ENCODE assay signal across 1 cellular context in genomic region chr19:12880551-12881171, GRCh38.
TF ChIP-seq lines count a peak whose summit lies in the region.

No MANE protein-coding gene starts in this region.

TF ChIP-seq in GM12878, 131 proteins besides CTCF, POLR2A, EP300 and RAD21:
- TF ChIP-seq YBX1 (IDR thresholded peaks at IDR 0.05), result no peak
- no peak for TF ChIP-seq CBX5 (IDR thresholded peaks at IDR 0.05; ENCODE audit: low read depth)
- TF ChIP-seq SMC3 (IDR thresholded peaks at IDR 0.05; ENCODE audit: borderline replicate concordance, low read length), result no peak
- TF ChIP-seq RCOR1 (conservative IDR thresholded peaks at IDR 0.05; ENCODE audit: low read depth, low read length), result no peak
- TF ChIP-seq EED (IDR thresholded peaks at IDR 0.05; ENCODE audit: low read depth), result no peak
- no peak for TF ChIP-seq SIX5 (IDR thresholded peaks at IDR 0.05; ENCODE audit: low read depth, low read length, severe bottlenecking)
- no peak for TF ChIP-seq CREM (IDR thresholded peaks at IDR 0.05; ENCODE audit: low read depth)
- peak; percentile 64; the same call in 1 of the 2 replicates for TF ChIP-seq FOXK2 (IDR thresholded peaks at IDR 0.05)
- TF ChIP-seq SIN3A (IDR thresholded peaks at IDR 0.05; ENCODE audit: low read depth, low read length), result no peak
- TF ChIP-seq STAT1 (conservative IDR thresholded peaks at IDR 0.05), result no peak
- peak; percentile 55 for TF ChIP-seq ATF7 (IDR thresholded peaks at IDR 0.05; ENCODE audit: low read depth)
- no peak for TF ChIP-seq ZNF274 (IDR thresholded peaks at IDR 0.05; ENCODE audit: insufficient read depth, insufficient read length)
